Comparison of ENCODE assay signal across 31 cellular contexts in genomic region chr18:27175914-27176313, GRCh38. TPM values are rescaled to one million over a fixed set of nuclear protein-coding genes. Genes with fewer than 3 reads are reported as not detected.
"Had no signal": no experiment of that assay in that cellular context is flagged by ENCODE, and none has a peak within 500 bp of the region (broad histone marks: within the 10 kb centered on the region; RNA-seq: fewer than 3 reads in every experiment).

No MANE protein-coding gene starts in this region.

- H3K4me1 ChIP-seq: pancreas, prostate gland, sigmoid colon, stomach, suprapubic skin, tibial nerve had no signal

- H3K36me3 ChIP-seq: pancreas, prostate gland, sigmoid colon, stomach, suprapubic skin, tibial nerve had no signal

- H3K4me3 ChIP-seq: pancreas, prostate gland, sigmoid colon, stomach, suprapubic skin, tibial nerve had no signal

- H3K9me3 ChIP-seq: pancreas, prostate gland, sigmoid colon, stomach, suprapubic skin, tibial nerve had no signal

- H3K27me3 ChIP-seq: sigmoid colon, stomach, suprapubic skin, tibial nerve had no signal

- FAIRE-seq: keratinocyte, pancreas had no signal

- H3K27ac ChIP-seq: pancreas, prostate gland, sigmoid colon, stomach, suprapubic skin, tibial nerve had no signal

- ATAC-seq: activated CD4-positive, CD25-positive, alpha-beta regulatory T cell treated with anti-CD3 and anti-CD28 coated beads, Interleukin-2, amount 50 U/mL, for 24 hours; esophagus mucosa; left cardiac atrium; naive thymus-derived CD4-positive, alpha-beta T cell; pancreas; stimulated activated naive B cell treated with anti-CD40 and anti-IgM and Interleukin-4, amounts not matched to agents 10 μg/mL and 1 μg/mL and 100 μg/mL, for 72 hours; T-cell had no signal

- DNase-seq: activated CD4-positive, alpha-beta T cell treated with anti-CD3 and anti-CD28 coated beads for 48 hours; activated CD4-positive, alpha-beta T cell treated with anti-CD3 and anti-CD28 coated beads, Interleukin-2, amount 50 U/mL, for 48 hours; activated CD8-positive, alpha-beta memory T cell treated with anti-CD3 and anti-CD28 coated beads, Interleukin-2, amount 50 U/mL, for 4 hours; activated gamma-delta T cell; activated naive CD4-positive, alpha-beta T cell treated with anti-CD3 and anti-CD28 coated beads, Interleukin-2, amount 10 ng/mL, durations not matched to agents 7 days and 5 days; activated T-cell treated with anti-CD3 and anti-CD28 coated beads, Interleukin-2, amount 50 U/mL, for 1 hour; amygdala; caudate nucleus; cortex of kidney; foreskin fibroblast; head of caudate nucleus; hippocampal formation; left cardiac atrium; midbrain; naive thymus-derived CD4-positive, alpha-beta T cell; nucleus accumbens; pancreas; retina; sigmoid colon; stimulated activated CD4-positive, alpha-beta T cell treated with anti-CD3 and anti-CD28 coated beads, Interleukin-15, amount 100 ng/mL, for 24 hours; stimulated activated CD4-positive, alpha-beta T cell treated with anti-CD3 and anti-CD28 coated beads, Interleukin-2, amount 100 ng/mL, for 24 hours; stimulated activated naive B cell treated with anti-CD40 and anti-IgM and Interleukin-4, amounts not matched to agents 10 μg/mL and 1 μg/mL and 100 μg/mL, for 72 hours; stomach; T-cell had no signal

RNA-seq across cellular contexts. Expression of gene CHST9, which starts 9.2 kb away (rescaled TPM):
- total RNA-seq: activated CD8-positive, alpha-beta memory T cell treated with anti-CD3 and anti-CD28 coated beads for 36 hours; naive thymus-derived CD4-positive, alpha-beta T cell; T-cell had no signal
- polyA plus RNA-seq: naive thymus-derived CD4-positive, alpha-beta T cell had no signal
